In the genomic region with DNA sequence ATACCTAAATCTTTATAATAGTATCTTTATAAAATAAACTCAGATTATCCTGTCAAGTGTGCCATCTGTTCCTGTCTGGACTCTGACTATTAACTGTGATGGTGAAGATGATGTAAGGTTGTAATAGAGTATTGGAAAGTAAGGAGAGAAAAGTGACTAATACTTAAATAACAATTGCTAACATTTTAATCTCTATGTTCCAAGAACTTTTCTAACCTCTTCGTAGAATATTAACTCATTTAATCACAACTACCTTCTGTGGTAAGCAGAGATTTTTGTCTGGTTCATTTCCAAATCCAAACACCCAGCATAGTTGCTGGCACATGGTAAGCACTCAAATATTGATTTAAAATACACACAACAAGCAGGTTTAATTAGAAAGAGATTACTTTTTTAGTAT, we compare ENCODE assay signal across 10 cellular contexts. TPM values are rescaled to one million over a fixed set of nuclear protein-coding genes. Genes with fewer than 3 reads are reported as not detected.
A peak's percentile ranks its signal among the peaks of the same experiment; 100 is the strongest.
DNase-seq lines count a peak whose midpoint lies in the region; ATAC-seq and TF ChIP-seq lines count a peak whose summit lies in the region.
"Had no signal": no experiment of that assay in that cellular context is flagged by ENCODE, and none has a peak within 500 bp of the region (broad histone marks: within the 10 kb centered on the region; RNA-seq: fewer than 3 reads in every experiment).

No MANE protein-coding gene starts in this region.

- H3K4me1 ChIP-seq in CD4-positive, alpha-beta memory T cell (ENCODE audit: insufficient read depth, low read length): peaks cover 49% of the 10 kb centered on the region
- H3K4me1 ChIP-seq in HEK293 (ENCODE audit: control insufficient read depth, insufficient read depth, low read length): no peaks in the 10 kb centered on the region; the same call in 1 of the 2 replicates

- H3K4me3 ChIP-seq in CD4-positive, alpha-beta memory T cell (ENCODE audit: low read length in 2 of 2): no peak overlapping the region
- H3K4me3 ChIP-seq in HEK293 (ENCODE audit: low read depth, low read length): no peak overlapping the region
- H3K4me3 ChIP-seq: thyroid gland had no signal

- H3K27me3 ChIP-seq in CD4-positive, alpha-beta memory T cell (ENCODE audit: insufficient read depth, low read length): no peaks in the 10 kb centered on the region
- H3K27me3 ChIP-seq: thyroid gland had no signal

- H3K27ac Mint-ChIP-seq in CD4-positive, alpha-beta memory T cell: no peak overlapping the region
- no peak overlapping the region for H3K27ac Mint-ChIP-seq in activated T-helper 1 cell treated with anti-CD3 and anti-CD28 coated beads, Interleukin-12 subunit alpha, Interleukin-12 subunit beta, Interleukin-2, Interleukin-4 antibody, amounts not matched to agents 30 ng/mL and 10 ng/mL and 1 ng/mL, durations not matched to agents 14 hours and 24 hours and 36 hours
- H3K27ac Mint-ChIP-seq in naive B cell: no peak overlapping the region

- H3K4me1 Mint-ChIP-seq in CD4-positive, alpha-beta memory T cell: peaks cover 35 to 72% (median 54%) of the 10 kb centered on the region in 4 donors
- peaks cover 42% of the 10 kb centered on the region for H3K4me1 Mint-ChIP-seq in activated T-helper 1 cell treated with anti-CD3 and anti-CD28 coated beads, Interleukin-12 subunit alpha, Interleukin-12 subunit beta, Interleukin-2, Interleukin-4 antibody, amounts not matched to agents 30 ng/mL and 10 ng/mL and 1 ng/mL, durations not matched to agents 14 hours and 24 hours and 36 hours (ENCODE audit: low read depth)
- H3K4me1 Mint-ChIP-seq in naive B cell: peaks cover 31 to 75% (median 45%) of the 10 kb centered on the region in 3 donors

- POLR2A ChIA-PET in CD4-positive, alpha-beta memory T cell (lab: Charles Lee; ENCODE audit: partially characterized antibody): no interaction called here
- POLR2A ChIA-PET in HEK293 (lab: Yijun Ruan, JAX): no interaction called here

- TF ChIP-seq CTCF in HEK293 (tag by site-specific recombination; IDR thresholded peaks at IDR 0.05) (no peak), omental fat pad (IDR thresholded peaks at IDR 0.05) (no peak)

- no peak overlapping the region for H3K27ac ChIP-seq in CD4-positive, alpha-beta memory T cell (ENCODE audit: low read depth, low read length)
- H3K27ac ChIP-seq in HEK293 (ENCODE audit: extremely low read depth, low read depth, low read length): no peak overlapping the region
- H3K27ac ChIP-seq: thyroid gland had no signal

- H3K9me3 Mint-ChIP-seq in CD4-positive, alpha-beta memory T cell: no peaks in the 10 kb centered on the region
- H3K9me3 Mint-ChIP-seq in activated T-helper 1 cell treated with anti-CD3 and anti-CD28 coated beads, Interleukin-12 subunit alpha, Interleukin-12 subunit beta, Interleukin-2, Interleukin-4 antibody, amounts not matched to agents 30 ng/mL and 10 ng/mL and 1 ng/mL, durations not matched to agents 14 hours and 24 hours and 36 hours: no peaks in the 10 kb centered on the region
- H3K9me3 Mint-ChIP-seq in naive B cell: no peaks in the 10 kb centered on the region

- H3K4me3 Mint-ChIP-seq in CD4-positive, alpha-beta memory T cell: peak overlapping the region; percentile 0 to 97 (median 26)
- H3K4me3 Mint-ChIP-seq in activated T-helper 1 cell treated with anti-CD3 and anti-CD28 coated beads, Interleukin-12 subunit alpha, Interleukin-12 subunit beta, Interleukin-2, Interleukin-4 antibody, amounts not matched to agents 30 ng/mL and 10 ng/mL and 1 ng/mL, durations not matched to agents 14 hours and 24 hours and 36 hours: peak overlapping the region; percentile 99
- H3K4me3 Mint-ChIP-seq in naive B cell: peak overlapping the region in 5 of 8 donors; percentile 32 to 99 (median 97)

- intact Hi-C loops in CD4-positive, alpha-beta memory T cell (cut with micrococcal nuclease): no loop called here
- intact Hi-C loops in activated T-helper 1 cell treated with anti-CD3 and anti-CD28 coated beads, Interleukin-12 subunit alpha, Interleukin-12 subunit beta, Interleukin-2, Interleukin-4 antibody, amounts not matched to agents 30 ng/mL and 10 ng/mL and 1 ng/mL, durations not matched to agents 14 hours and 24 hours and 36 hours (cut with micrococcal nuclease): loop anchor here (10.0 kb wide), 1 partner anchor 382 kb away; the partner anchor contains the start of gene STRIP2

- no peak for ATAC-seq in naive B cell (ENCODE audit: low read depth in 2 of 2)
- no peak for ATAC-seq in omental fat pad (ENCODE audit: low FRiP score)

- H3K9me3 ChIP-seq in CD4-positive, alpha-beta memory T cell (ENCODE audit: control insufficient read depth in 1 of 2, low read length in 2 of 2): no peaks in the 10 kb centered on the region
- H3K9me3 ChIP-seq in HEK293 (ENCODE audit: control insufficient read depth, insufficient read depth, low read depth, low read length): no peaks in the 10 kb centered on the region
- H3K9me3 ChIP-seq: thyroid gland had no signal

- H3K36me3 ChIP-seq in CD4-positive, alpha-beta memory T cell (ENCODE audit: insufficient read depth, low read length): no peaks in the 10 kb centered on the region
- peaks cover 0 to 9% of the 10 kb centered on the region in 2 experiments; a peak in 1 of 3 replicates for H3K36me3 ChIP-seq in HEK293 (ENCODE audit: control insufficient read depth in 2 of 2, insufficient read depth in 1 of 2, low read length in 2 of 2)
- H3K36me3 ChIP-seq: thyroid gland had no signal

- DNase-seq in CD4-positive, alpha-beta memory T cell: no peak
- no peak for DNase-seq in activated T-helper 1 cell treated with anti-CD3 and anti-CD28 coated beads, Interleukin-12 subunit alpha, Interleukin-12 subunit beta, Interleukin-2, Interleukin-4 antibody, amounts not matched to agents 30 ng/mL and 10 ng/mL and 1 ng/mL, durations not matched to agents 14 hours and 24 hours and 36 hours (ENCODE audit: low spot score)
- DNase-seq in naive B cell (no peak), ureter (ENCODE audit: low spot score) (no peak), mesenteric fat pad (ENCODE audit: low spot score) (no peak), omental fat pad (ENCODE audit: low spot score) (no peak), NOMO-1 (lab: John Stamatoyannopoulos, UW; ENCODE audit: unreplicated experiment in 2 of 2) (no peak)
- DNase-seq: NCI-H1417 treated with DMSO at 0.1 percent for 48 hours, thyroid gland had no signal

- no peaks in the 10 kb centered on the region for H3K27me3 Mint-ChIP-seq in CD4-positive, alpha-beta memory T cell
- peaks cover 1% of the 10 kb centered on the region for H3K27me3 Mint-ChIP-seq in activated T-helper 1 cell treated with anti-CD3 and anti-CD28 coated beads, Interleukin-12 subunit alpha, Interleukin-12 subunit beta, Interleukin-2, Interleukin-4 antibody, amounts not matched to agents 30 ng/mL and 10 ng/mL and 1 ng/mL, durations not matched to agents 14 hours and 24 hours and 36 hours (ENCODE audit: insufficient read depth)
- H3K27me3 Mint-ChIP-seq in naive B cell: no peaks in the 10 kb centered on the region

- CTCF ChIA-PET in CD4-positive, alpha-beta memory T cell (lab: Charles Lee; ENCODE audit: partially characterized antibody): interaction anchor here (0.9 to 1.1 kb wide), 2 partner anchors 26 to 39 kb away, joined by 4 read pairs; no protein-coding TSS in a partner anchor
- CTCF ChIA-PET in HEK293 (lab: Yijun Ruan, JAX): interaction anchor here (0.7 to 1.3 kb wide), 4 partner anchors 33 to 439 kb away, joined by 3 to 4 read pairs (median 3); no protein-coding TSS in a partner anchor

- H3K36me3 Mint-ChIP-seq in CD4-positive, alpha-beta memory T cell: peaks cover 20 to 41% of the 10 kb centered on the region in 2 donors
- peaks cover 18% of the 10 kb centered on the region for H3K36me3 Mint-ChIP-seq in activated T-helper 1 cell treated with anti-CD3 and anti-CD28 coated beads, Interleukin-12 subunit alpha, Interleukin-12 subunit beta, Interleukin-2, Interleukin-4 antibody, amounts not matched to agents 30 ng/mL and 10 ng/mL and 1 ng/mL, durations not matched to agents 14 hours and 24 hours and 36 hours (ENCODE audit: low read depth)
- H3K36me3 Mint-ChIP-seq in naive B cell: peaks cover 12 to 22% of the 10 kb centered on the region in 2 donors

TF ChIP-seq in HEK293, 187 proteins besides CTCF, POLR2A, EP300 and RAD21 (continues in another document):
- TF ChIP-seq ZNF654 (tag by site-specific recombination; IDR thresholded peaks at IDR 0.05; ENCODE audit: low read depth) (no peak), ZNF585B (tag by site-specific recombination; IDR thresholded peaks at IDR 0.05) (no peak), ZNF433 (tag by site-specific recombination; IDR thresholded peaks at IDR 0.05; ENCODE audit: low read depth) (no peak), ZNF555 (tag by site-specific recombination; conservative IDR thresholded peaks at IDR 0.05) (no peak), YY2 (tag by site-specific recombination; IDR thresholded peaks at IDR 0.05) (no peak), ZNF639 (tag by site-specific recombination; IDR thresholded peaks at IDR 0.05) (no peak), BCL11B (tag by site-specific recombination; IDR thresholded peaks at IDR 0.05; ENCODE audit: low read depth) (no peak), ZNF16 (tag by site-specific recombination; IDR thresholded peaks at IDR 0.05; ENCODE audit: low read depth) (no peak)

RNA-seq across cellular contexts. Expression of gene TNPO3, which starts 2.5 kb away (rescaled TPM):
- total RNA-seq in CD4-positive, alpha-beta memory T cell: 10 to 100 TPM; 41.7 to 44.5 TPM
- 10 to 100 TPM; 34.4 to 41.1 TPM for polyA plus RNA-seq in CD4-positive, alpha-beta memory T cell
- 52.8 and 53.2 TPM in 2 replicates for total RNA-seq in activated T-helper 1 cell treated with anti-CD3 and anti-CD28 coated beads, Interleukin-12 subunit alpha, Interleukin-12 subunit beta, Interleukin-2, Interleukin-4 antibody, amounts not matched to agents 30 ng/mL and 10 ng/mL and 1 ng/mL, durations not matched to agents 14 hours and 24 hours and 36 hours
- polyA plus RNA-seq in naive B cell (ENCODE audit: low read depth in 6 of 6): 10 to 100 TPM; 28.7 to 38.7 (median 34.1) TPM
- total RNA-seq in ureter (43.4 TPM), mesenteric fat pad (34.7 TPM), omental fat pad (10 to 100 TPM; 34.1 to 45.9 (median 41.1) TPM)

Comparison
In these comparisons a context has a peak if more than half of its experiments do, and no peak if none do; other contexts are left out.
1. H3K4me3 Mint-ChIP-seq: peak in every context shown above with its lines; median percentile 99 in activated T-helper 1 cell treated with anti-CD3 and anti-CD28 coated beads, Interleukin-12 subunit alpha, Interleukin-12 subunit beta, Interleukin-2, Interleukin-4 antibody, amounts not matched to agents 30 ng/mL and 10 ng/mL and 1 ng/mL, durations not matched to agents 14 hours and 24 hours and 36 hours; 97 in naive B cell; 26 in CD4-positive, alpha-beta memory T cell.